In the genomic region with DNA sequence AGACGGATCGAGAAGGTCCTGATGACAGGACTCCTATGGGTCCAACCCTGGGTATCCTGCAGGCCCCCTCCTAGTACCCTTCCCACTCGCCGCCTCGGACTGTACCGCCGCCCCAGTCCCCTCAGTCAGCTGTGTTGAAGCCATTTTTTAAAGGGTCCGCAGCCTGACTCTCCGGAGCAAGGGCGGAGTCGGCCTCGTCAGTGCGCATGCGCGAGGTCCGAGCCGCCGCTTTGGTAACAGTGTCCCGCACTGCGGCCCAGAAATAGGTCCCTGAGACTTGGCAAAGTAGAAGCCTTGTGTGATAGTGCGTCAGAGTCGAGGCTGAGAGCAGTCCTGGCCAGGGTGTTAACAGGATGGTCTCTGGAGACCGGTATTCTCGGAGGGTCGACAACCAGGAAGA, we compare ENCODE assay signal across 14 cellular contexts.
"Had no signal": no experiment of that assay in that cellular context is flagged by ENCODE, and none has a peak within 500 bp of the region (broad histone marks: within the 10 kb centered on the region; RNA-seq: fewer than 3 reads in every experiment).

No MANE protein-coding gene starts in this region.

- ATAC-seq: effector memory CD8-positive, alpha-beta T cell; stimulated activated memory B cell treated with anti-CD40 and anti-IgM and Interleukin-4, amounts not matched to agents 10 μg/mL and 1 μg/mL and 100 μg/mL, for 72 hours had no signal

- H3K36me3 ChIP-seq: brain microvascular endothelial cell, thyroid gland, uterus had no signal

- H3K4me1 ChIP-seq: thyroid gland, uterus had no signal

- H3K27ac ChIP-seq: brain microvascular endothelial cell, thyroid gland, uterus had no signal

- H3K9me3 ChIP-seq: thyroid gland, uterus had no signal

- H3K27me3 ChIP-seq: brain microvascular endothelial cell, thyroid gland, uterus had no signal

- H3K4me3 ChIP-seq: thyroid gland, uterus had no signal

- DNase-seq: activated CD4-positive, alpha-beta T cell treated with anti-CD3 and anti-CD28 coated beads, Interleukin-2, amount 10 ng/mL, durations not matched to agents 7 days and 5 days; activated CD8-positive, alpha-beta memory T cell treated with anti-CD3 and anti-CD28 coated beads for 24 hours; activated naive CD4-positive, alpha-beta T cell; anterior cingulate cortex; brain microvascular endothelial cell; effector memory CD8-positive, alpha-beta T cell; foreskin melanocyte; kidney glomerular epithelial cell; mesenchymal stem cell; nucleus accumbens; stimulated activated CD4-positive, alpha-beta T cell treated with anti-CD3 and anti-CD28 coated beads, Interleukin-2, amount 100 ng/mL, for 48 hours; thyroid gland; uterus had no signal
